ENCODE assay signal across 3 cellular contexts in the genomic region with DNA sequence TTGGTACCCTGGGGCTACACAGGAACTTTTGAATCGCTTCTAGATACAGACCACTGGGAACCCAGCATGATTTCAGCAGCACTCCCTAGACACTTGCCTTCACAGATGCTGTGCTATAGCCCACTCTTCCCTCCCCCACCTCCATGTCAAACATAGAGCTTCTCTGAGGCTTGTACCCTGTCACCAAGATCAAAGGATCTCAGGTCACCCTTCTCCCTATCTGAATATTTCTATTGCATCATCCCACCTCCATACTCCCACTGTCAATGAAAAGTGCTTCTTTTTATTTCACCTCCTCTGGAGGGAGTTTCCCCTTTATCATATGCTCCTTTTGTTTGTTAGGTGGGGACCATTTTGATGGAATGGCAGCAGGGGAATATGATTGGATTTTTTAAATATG.
TF ChIP-seq lines count a peak whose summit lies in the region.

No MANE protein-coding gene starts in this region.

TF ChIP-seq in HEK293, 187 proteins besides CTCF, POLR2A, EP300 and RAD21:
- no peak for TF ChIP-seq ZNF175 (tag by site-specific recombination; IDR thresholded peaks at IDR 0.05)
- no peak for TF ChIP-seq MEIS1 (CRISPR knock-in tag; IDR thresholded peaks at IDR 0.05; ENCODE audit: borderline replicate concordance)
- TF ChIP-seq ZNF645 (tag by site-specific recombination; IDR thresholded peaks at IDR 0.05): no peak
- no peak for TF ChIP-seq ZNF133 (tag by site-specific recombination; IDR thresholded peaks at IDR 0.05)
- TF ChIP-seq GFI1B (tag by site-specific recombination; IDR thresholded peaks at IDR 0.05): no peak
- no peak for TF ChIP-seq RBAK (tag by site-specific recombination; IDR thresholded peaks at IDR 0.05)
- TF ChIP-seq ZFHX2 (tag by site-specific recombination; conservative IDR thresholded peaks at IDR 0.05): peak; percentile 44; the same call in 1 of the 2 replicates
- TF ChIP-seq KLF16 (tag by site-specific recombination; IDR thresholded peaks at IDR 0.05): no peak
- TF ChIP-seq ZNF214 (tag by site-specific recombination; IDR thresholded peaks at IDR 0.05; ENCODE audit: borderline replicate concordance): no peak
- TF ChIP-seq ZNF843 (tag by site-specific recombination; IDR thresholded peaks at IDR 0.05): no peak
- no peak for TF ChIP-seq ZNF221 (tag by site-specific recombination; IDR thresholded peaks at IDR 0.05; ENCODE audit: borderline replicate concordance)
- TF ChIP-seq EGR2 (tag by site-specific recombination; IDR thresholded peaks at IDR 0.05; ENCODE audit: low read depth): peak; percentile 64

TF ChIP-seq in IMR-90, 13 proteins besides CTCF, POLR2A, EP300 and RAD21:
- TF ChIP-seq CEBPB (IDR thresholded peaks at IDR 0.05; ENCODE audit: low read depth, low read length) (peak; percentile 59), MAZ (IDR thresholded peaks at IDR 0.05; ENCODE audit: borderline replicate concordance, low read depth, low read length) (no peak)
TF ChIP-seq in IMR-90: peak in this region for 1.

TF ChIP-seq in K562, 482 proteins besides CTCF, POLR2A, EP300 and RAD21:
- no peak for TF ChIP-seq CEBPG (CRISPR knock-in tag; IDR thresholded peaks at IDR 0.05)
- 0 out of 4 replicates have a peak, but pooled peaks of 1 of the 2 experiments have one; percentile 16 for TF ChIP-seq CEBPG (tag; conservative IDR thresholded peaks at IDR 0.05 in 1 of 2, IDR thresholded peaks at IDR 0.05 in 1 of 2)
- TF ChIP-seq ATF4 (CRISPR knock-in tag; IDR thresholded peaks at IDR 0.05): no peak
- peak; percentile 19; the same call in 1 of the 2 replicates for TF ChIP-seq ATF3 (IDR thresholded peaks at IDR 0.05)
- no peak for TF ChIP-seq ATF3 (CRISPR knock-in tag; conservative IDR thresholded peaks at IDR 0.05)
